ENCODE assay signal across 12 cellular contexts in genomic region chr14:52031781-52032180, GRCh38. TPM values are rescaled to one million over a fixed set of nuclear protein-coding genes. Genes with fewer than 3 reads are reported as not detected.
A peak's percentile ranks its signal among the peaks of the same experiment; 100 is the strongest.
DNase-seq lines count a peak whose midpoint lies in the region; ATAC-seq and TF ChIP-seq lines count a peak whose summit lies in the region.
"Had no signal": no experiment of that assay in that cellular context is flagged by ENCODE, and none has a peak within 500 bp of the region (broad histone marks: within the 10 kb centered on the region; RNA-seq: fewer than 3 reads in every experiment).

No MANE protein-coding gene starts in this region.

- no peak overlapping the region for H3K4me3 Mint-ChIP-seq in CD14-positive monocyte
- H3K4me3 Mint-ChIP-seq: dendritic cell treated with granulocyte-macrophage colony-stimulating factor and Interleukin-4, amounts not matched to agents 40 ng/mL and 50 ng/mL, for 4 days had no signal

- H3K36me3 ChIP-seq in body of pancreas (replicated peaks in 1 of 2; ENCODE audit: insufficient read depth in 1 of 2, low read depth in 2 of 2): no peaks in the 10 kb centered on the region
- H3K36me3 ChIP-seq: SJCRH30 had no signal

- no peak overlapping the region for H3K27ac Mint-ChIP-seq in CD14-positive monocyte
- H3K27ac Mint-ChIP-seq: dendritic cell treated with granulocyte-macrophage colony-stimulating factor and Interleukin-4, amounts not matched to agents 40 ng/mL and 50 ng/mL, for 4 days had no signal

- H3K27ac ChIP-seq in body of pancreas (peak overlapping the region in 2 of 4 donors; percentile 32 to 53), right cardiac atrium (ENCODE audit: low read length) (peak overlapping the region; percentile 93)
- H3K27ac ChIP-seq: SJCRH30 had no signal

- intact Hi-C loops in body of pancreas (cut with DNase I): no loop called here
- intact Hi-C loops in right cardiac atrium (cut with DNase I): loop anchor here in 1 of 4 donors (5.0 kb wide), 1 partner anchor 36 kb away; the partner anchor contains the start of gene NID2
- intact Hi-C loops in CD14-positive monocyte (cut with micrococcal nuclease): no loop called here

- no peak for TF ChIP-seq CTCF in body of pancreas (IDR thresholded peaks at IDR 0.05)
- no peak for TF ChIP-seq CTCF in CD14-positive monocyte (IDR thresholded peaks at IDR 0.05)

- H3K36me3 Mint-ChIP-seq in CD14-positive monocyte: no peaks in the 10 kb centered on the region

- TF ChIP-seq POLR2A in body of pancreas (IDR thresholded peaks at IDR 0.05): no peak

- ATAC-seq in body of pancreas: peak; percentile 89
- peak; percentile 93 to 95 for ATAC-seq in right cardiac atrium
- ATAC-seq: stimulated activated naive CD8-positive, alpha-beta T cell treated with anti-CD3 and anti-CD28 coated beads, Interleukin-15, Interleukin-2, amounts not matched to agents 100 U/mL and 50 U/mL, for 24 hours had no signal

- no peaks in the 10 kb centered on the region for H3K9me3 ChIP-seq in body of pancreas
- H3K9me3 ChIP-seq in right cardiac atrium (ENCODE audit: control insufficient read depth, low read length): no peaks in the 10 kb centered on the region
- H3K9me3 ChIP-seq: SJCRH30 had no signal

- H3K4me3 ChIP-seq in body of pancreas (no peak overlapping the region), right cardiac atrium (ENCODE audit: low read length) (no peak overlapping the region)
- H3K4me3 ChIP-seq: SJCRH30 had no signal

- 42 to 49% methylated on average over 3 of the region's 3 CpGs for WGBS in body of pancreas, 2 donors
- 38% methylated on average over 3 of the region's 3 CpGs for WGBS in right cardiac atrium

- DNase-seq in GM04503 (ENCODE audit: low read depth): peak; percentile 85
- peak; percentile 63 to 83 (median 74) for DNase-seq in body of pancreas
- peak; percentile 72 to 86 (median 83) for DNase-seq in right cardiac atrium
- DNase-seq in stromal cell of bone marrow (ENCODE audit: low read depth): peak; percentile 91
- DNase-seq in CD14-positive monocyte (ENCODE audit: low spot score): no peak
- DNase-seq in hypothalamus (lab: John Stamatoyannopoulos, UW): no peak
- no peak for DNase-seq in DMS53 (lab: John Stamatoyannopoulos, UW)
- no peak for DNase-seq in activated CD4-positive, CD25-positive, alpha-beta regulatory T cell treated with anti-CD3 and anti-CD28 coated beads, Interleukin-2, amount 50 U/mL, for 72 hours
- DNase-seq: activated CD4-positive, alpha-beta T cell treated with anti-CD3 and anti-CD28 coated beads for 1 hour; SJCRH30; stimulated activated naive CD8-positive, alpha-beta T cell treated with anti-CD3 and anti-CD28 coated beads, Interleukin-15, Interleukin-2, amounts not matched to agents 100 U/mL and 50 U/mL, for 24 hours had no signal

- H3K27me3 ChIP-seq in body of pancreas: no peaks in the 10 kb centered on the region
- H3K27me3 ChIP-seq in right cardiac atrium (ENCODE audit: control insufficient read depth, insufficient read depth): no peaks in the 10 kb centered on the region
- H3K27me3 ChIP-seq: SJCRH30 had no signal

- H3K4me1 ChIP-seq in body of pancreas: peaks cover 22% of the 10 kb centered on the region
- peaks cover 8% of the 10 kb centered on the region for H3K4me1 ChIP-seq in right cardiac atrium (ENCODE audit: control insufficient read depth, insufficient read depth, low read length)
- H3K4me1 ChIP-seq: SJCRH30 had no signal

- H3K9me3 Mint-ChIP-seq in CD14-positive monocyte: peaks cover 0 to 4% (median 2%) of the 10 kb centered on the region in 7 donors

- peaks cover 2% of the 10 kb centered on the region for H3K4me1 Mint-ChIP-seq in CD14-positive monocyte

- peaks cover 1 to 7% (median 5%) of the 10 kb centered on the region in 3 donors for H3K27me3 Mint-ChIP-seq in CD14-positive monocyte (ENCODE audit: low read depth in 3 of 3)
- H3K27me3 Mint-ChIP-seq: dendritic cell treated with granulocyte-macrophage colony-stimulating factor and Interleukin-4, amounts not matched to agents 40 ng/mL and 50 ng/mL, for 4 days had no signal

RNA-seq across cellular contexts. Expression of gene NID2, which starts 37.1 kb away (rescaled TPM):
- total RNA-seq in body of pancreas (10 to 100 TPM; 34.6 to 37.6 TPM), right cardiac atrium (10 to 100 TPM; 22.5 to 38.1 (median 29.2) TPM)
- polyA plus RNA-seq in right cardiac atrium (18.9 TPM), CD14-positive monocyte (not detected)

RNA-seq across cellular contexts. Expression of gene RTRAF, which starts 42.4 kb away (rescaled TPM):
- total RNA-seq in body of pancreas: 10 to 100 TPM; 15.2 to 40.7 TPM
- total RNA-seq in right cardiac atrium: 100 to 1,000 TPM; 160 to 217 (median 190) TPM
- polyA plus RNA-seq in right cardiac atrium: 190 TPM
- 100 to 1,000 TPM; 149 to 152 TPM for polyA plus RNA-seq in CD14-positive monocyte

Comparison
In these comparisons a context has a peak if more than half of its experiments do, and no peak if none do; other contexts are left out.
1. DNase-seq: peak in GM04503 (single experiment), body of pancreas (4 of 4), right cardiac atrium (3 of 3) and stromal cell of bone marrow (single experiment); none in CD14-positive monocyte (single experiment), hypothalamus (0 of 51), DMS53 (single experiment) and activated CD4-positive, CD25-positive, alpha-beta regulatory T cell treated with anti-CD3 and anti-CD28 coated beads, Interleukin-2, amount 50 U/mL, for 72 hours (single experiment).